26 cellular contexts compared by ENCODE assay signal in the genomic region with DNA sequence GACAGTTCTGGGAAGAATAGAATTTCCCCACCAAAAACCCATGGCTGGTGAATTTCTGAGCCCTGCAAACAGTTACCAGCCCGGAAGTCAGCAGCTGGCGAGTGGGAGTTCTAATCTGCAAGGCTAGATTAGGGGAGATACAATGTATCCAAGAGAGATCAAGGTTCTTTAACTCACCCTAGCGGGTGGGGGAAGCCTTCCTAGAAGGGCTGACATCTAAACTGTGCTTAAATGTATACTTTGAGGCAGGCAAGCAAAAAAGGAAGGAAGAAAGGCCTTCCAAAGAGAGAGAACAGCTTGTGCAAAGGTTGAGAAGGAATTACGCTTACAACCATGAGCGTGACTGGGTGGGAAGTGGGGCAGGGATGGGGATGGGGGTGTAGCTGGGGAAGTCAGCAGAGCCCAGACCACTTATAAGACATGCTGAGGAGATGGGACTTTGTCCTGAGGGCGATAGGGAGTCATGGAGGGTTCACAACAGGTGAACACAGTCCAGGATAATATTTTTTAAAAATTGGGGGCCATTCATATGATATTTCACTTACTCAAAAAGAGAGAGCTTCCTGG. TPM values are rescaled to one million over a fixed set of nuclear protein-coding genes. Genes with fewer than 3 reads are reported as not detected.
DNase-seq lines count a peak whose midpoint lies in the region; ATAC-seq, FAIRE-seq and TF ChIP-seq lines count a peak whose summit lies in the region.
"Had no signal": no experiment of that assay in that cellular context is flagged by ENCODE, and none has a peak within 500 bp of the region (broad histone marks: within the 10 kb centered on the region; RNA-seq: fewer than 3 reads in every experiment).

No MANE protein-coding gene starts in this region.

- H3K79me2 ChIP-seq in K562 (ENCODE audit: control insufficient read depth, insufficient read depth, low read length) (no peaks in the 10 kb centered on the region), osteoblast (ENCODE audit: insufficient read depth, low read length) (no peaks in the 10 kb centered on the region)

- ATAC-seq in K562 = peak; percentile 71
- ATAC-seq: activated CD8-positive, alpha-beta T cell treated with anti-CD3 and anti-CD28 coated beads, Interleukin-2, amount 10 ng/mL, durations not matched to agents 7 days and 5 days had no signal

- CTCF ChIA-PET in K562 (lab: Yijun Ruan, JAX; ENCODE audit: low intra/inter-chr PET ratio) = no interaction called here

- TF ChIP-seq EP300 in K562 (IDR thresholded peaks at IDR 0.05; ENCODE audit: low read length) = peak; percentile 75; the same call in 1 of the 2 replicates

- H3K9me3 ChIP-seq in K562 (replicated peaks; ENCODE audit: control insufficient read depth, insufficient read depth, low read depth, low read length) (no peaks in the 10 kb centered on the region), osteoblast (ENCODE audit: low read depth, low read length) (no peaks in the 10 kb centered on the region), small intestine (ENCODE audit: control insufficient read depth, low read depth) (no peaks in the 10 kb centered on the region)
- H3K9me3 ChIP-seq: prostate gland, sigmoid colon, upper lobe of left lung had no signal

- H3K27me3 ChIP-seq in K562 (ENCODE audit: control insufficient read depth in 2 of 2, insufficient read depth in 2 of 2, low read length in 2 of 2) (no peaks in the 10 kb centered on the region), osteoblast (ENCODE audit: insufficient read depth, low read length) (no peaks in the 10 kb centered on the region), small intestine (ENCODE audit: control insufficient read depth in 2 of 2, insufficient read depth in 2 of 2, low read length in 2 of 2) (peaks cover 0 to 6% of the 10 kb centered on the region in 2 donors)

- intact Hi-C loops in K562 (cut with micrococcal nuclease) = no loop called here

- H4K20me1 ChIP-seq in K562 (replicated peaks; ENCODE audit: control insufficient read depth, insufficient read depth, low read length) (no peaks in the 10 kb centered on the region), osteoblast (ENCODE audit: insufficient read depth, low read length) (no peaks in the 10 kb centered on the region)

- peak overlapping the region; percentile 57 for H2AFZ ChIP-seq in K562 (ENCODE audit: low read depth, low read length)
- no peak overlapping the region for H2AFZ ChIP-seq in osteoblast (ENCODE audit: low read length)

- H3K4me2 ChIP-seq in K562 (ENCODE audit: insufficient read depth, low read length) (peak overlapping the region; percentile 20), osteoblast (ENCODE audit: insufficient read depth, low read length) (peak overlapping the region; percentile 62)

- H3K4me3 ChIP-seq in K562 = no peak overlapping the region
- no peak overlapping the region for H3K4me3 ChIP-seq in osteoblast (ENCODE audit: insufficient read depth, low read length)
- H3K4me3 ChIP-seq in small intestine (ENCODE audit: low read depth in 1 of 2, low read length in 2 of 2) = no peak overlapping the region
- H3K4me3 ChIP-seq: prostate gland, sigmoid colon, upper lobe of left lung had no signal

- BruUV-seq in K562 (replicated peaks; lab: Mats Ljungman, UMichigan) = TSS peak; percentile 97

- TF ChIP-seq RAD21 in K562 (CRISPR knock-in tag; conservative IDR thresholded peaks at IDR 0.05 in 1 of 2, IDR thresholded peaks at IDR 0.05 in 1 of 2) = no peak

- DNase-seq in DMS 273 (lab: John Stamatoyannopoulos, UW; ENCODE audit: unreplicated experiment) (peak; percentile 28), DMS 273 treated with DMSO at 0.1 percent for 48 hours (lab: John Stamatoyannopoulos, UW) (no peak), RPMI7951 (ENCODE audit: low read depth) (peak; percentile 17), K562 (ENCODE audit: extremely low read depth in 1 of 4, low spot score in 3 of 4) (peak; percentile 51 to 77 (median 66)), osteoblast (ENCODE audit: insufficient read length, low spot score, missing footprints) (peak; percentile 64), small intestine (no peak), T1000 (lab: John Stamatoyannopoulos, UW) (no peak), HTR-8/SVneo (ENCODE audit: insufficient read length, low spot score) (no peak)
- DNase-seq: activated CD4-positive, alpha-beta T cell treated with anti-CD3 and anti-CD28 coated beads for 1 hour; AML-193; CD4-positive, alpha-beta memory T cell; DMS153; endodermal cell; GF-D8; NCI-H1092; NCI-H2029; NCI-H2227 treated with DMSO at 0.1 percent for 48 hours; sigmoid colon; T-helper 9 cell; upper lobe of left lung had no signal

- H3K9me1 ChIP-seq in K562 (ENCODE audit: control insufficient read depth, insufficient read depth, low read length) = peaks cover 4% of the 10 kb centered on the region

- TF ChIP-seq CTCF in K562 (IDR thresholded peaks at IDR 0.05 in 2 of 3, conservative IDR thresholded peaks at IDR 0.05 in 1 of 3; ENCODE audit: insufficient read depth in 2 of 3, low read depth in 1 of 3, low read length in 3 of 3) (no peak), osteoblast (IDR thresholded peaks at IDR 0.05; ENCODE audit: extremely low read depth, low read depth, low read length) (no peak)

- TF ChIP-seq POLR2A in K562 (conservative IDR thresholded peaks at IDR 0.05) = peak; percentile 93

- in situ Hi-C loops in K562 (cut with MboI) = no loop called here

- peak overlapping the region; percentile 81 for H3K27ac ChIP-seq in K562 (ENCODE audit: extremely low read depth, low read depth, low read length)
- peak overlapping the region; percentile 78 for H3K27ac ChIP-seq in osteoblast (ENCODE audit: low read depth, low read length)
- no peak overlapping the region for H3K27ac ChIP-seq in small intestine (ENCODE audit: low read depth in 1 of 2, low read length in 1 of 2)
- H3K27ac ChIP-seq: 22Rv1, prostate gland, sigmoid colon, upper lobe of left lung had no signal

- H3K9ac ChIP-seq in K562 (ENCODE audit: insufficient read depth in 1 of 2, low read depth in 2 of 2, low read length in 2 of 2) = peak overlapping the region; percentile 41 to 53; a peak in 3 of 4 replicates

- H3K4me1 ChIP-seq in K562 (replicated peaks in 1 of 2; ENCODE audit: control insufficient read depth in 2 of 2, insufficient read depth in 2 of 2, low read length in 2 of 2) (peaks cover 23 to 35% of the 10 kb centered on the region in 2 experiments), osteoblast (ENCODE audit: insufficient read depth, low read length) (peaks cover 19% of the 10 kb centered on the region), small intestine (ENCODE audit: control insufficient read depth in 2 of 2, insufficient read depth in 1 of 2, low read depth in 1 of 2, low read length in 1 of 2) (no peaks in the 10 kb centered on the region)
- H3K4me1 ChIP-seq: prostate gland had no signal

- 9% methylated on average over 6 of the region's 6 CpGs for WGBS in K562 (ENCODE audit: insufficient coverage, low coverage, missing lambda C conversion rate)
- WGBS in small intestine, 3 donors = 41 to 42% (median 41%) methylated on average over 6 of the region's 6 CpGs

- H3K36me3 ChIP-seq in K562 (ENCODE audit: control insufficient read depth, insufficient read depth, low read length) (no peaks in the 10 kb centered on the region), osteoblast (ENCODE audit: insufficient read depth, low read length) (no peaks in the 10 kb centered on the region), small intestine (ENCODE audit: control insufficient read depth in 2 of 2, insufficient read depth in 2 of 2, low read length in 2 of 2) (no peaks in the 10 kb centered on the region)
- H3K36me3 ChIP-seq: prostate gland, sigmoid colon, upper lobe of left lung had no signal

- FAIRE-seq in K562 (lab: Jason Lieb, UNC) (no peak), small intestine (lab: Jason Lieb, UNC) (no peak), HTR-8/SVneo (lab: Jason Lieb, UNC) (no peak)

- POLR2A ChIA-PET in K562 (lab: Yijun Ruan, JAX) = interaction anchor here (0.8 to 1.4 kb wide), 3 partner anchors 8 to 12 kb away, joined by 3 to 5 read pairs (median 4); no protein-coding TSS in a partner anchor

TF ChIP-seq in K562, 482 proteins besides CTCF, POLR2A, EP300 and RAD21 (continues in another document):
- TF ChIP-seq BHLHE40 (IDR thresholded peaks at IDR 0.05; ENCODE audit: low read length) (peak; percentile 28; the same call in 1 of the 2 replicates), MEF2A (IDR thresholded peaks at IDR 0.05; ENCODE audit: control insufficient read depth, low read depth, low read length) (no peak)
- TF ChIP-seq, protein P1, sequence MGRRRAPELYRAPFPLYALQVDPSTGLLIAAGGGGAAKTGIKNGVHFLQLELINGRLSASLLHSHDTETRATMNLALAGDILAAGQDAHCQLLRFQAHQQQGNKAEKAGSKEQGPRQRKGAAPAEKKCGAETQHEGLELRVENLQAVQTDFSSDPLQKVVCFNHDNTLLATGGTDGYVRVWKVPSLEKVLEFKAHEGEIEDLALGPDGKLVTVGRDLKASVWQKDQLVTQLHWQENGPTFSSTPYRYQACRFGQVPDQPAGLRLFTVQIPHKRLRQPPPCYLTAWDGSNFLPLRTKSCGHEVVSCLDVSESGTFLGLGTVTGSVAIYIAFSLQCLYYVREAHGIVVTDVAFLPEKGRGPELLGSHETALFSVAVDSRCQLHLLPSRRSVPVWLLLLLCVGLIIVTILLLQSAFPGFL (CRISPR knock-in tag; IDR thresholded peaks at IDR 0.05) = no peak

RNA-seq across cellular contexts. Expression of a gene that starts 20.8 kb away (rescaled TPM):
- total RNA-seq in RPMI7951 (2014; rRNA removed; shearing (Covaris generic)) = not detected in 2 replicates
- not detected in 2 replicates for total RNA-seq in K562 (2011; cell fraction: chromatin; rRNA removed; ENCODE audit: low replicate concordance)
- not detected in 2 replicates for total RNA-seq in K562 (2011; cell fraction: nucleolus; rRNA removed)
- total RNA-seq in K562 (2011; cell fraction: nucleoplasm; rRNA removed) = not detected in 2 replicates
- not detected in 2 replicates for total RNA-seq in K562 (2014; rRNA removed)
- total RNA-seq in K562 (2014; rRNA removed; fragmentation: Illumina TruSeq; extraction: Trizol) = not detected in 2 replicates
- total RNA-seq in K562 (2015; rRNA removed; fragmentation: Illumina TruSeq; extraction: Trizol) = not detected in 2 replicates
- not detected in 2 replicates for total RNA-seq in K562 (2021)
- not detected in 2 replicates for polyA plus RNA-seq in K562 (2011; rRNA removed)
- polyA plus RNA-seq in K562 (2011; cell fraction: cytosol; rRNA removed) = not detected in 2 replicates
- not detected in 2 replicates for polyA plus RNA-seq in K562 (2011; cell fraction: nucleus; rRNA removed)
- polyA plus RNA-seq in K562 (2012) = not detected in 2 replicates
- polyA plus RNA-seq in K562 (2014; fragmentation: Illumina TruSeq; extraction: Trizol) = not detected in 2 replicates
- polyA plus RNA-seq in K562 (2014; fragmentation: Nextera tagmentation; extraction: Ambion mirVana) = not detected
- polyA plus RNA-seq in K562 (2014; rRNA removed) = not detected in 2 replicates
- polyA minus RNA-seq in K562 (2011; rRNA and poly(A)+ RNA removed) = not detected in 2 replicates
- polyA minus RNA-seq in K562 (2011; cell fraction: cytosol; rRNA and poly(A)+ RNA removed) = not detected in 2 replicates
- not detected in 2 replicates for polyA minus RNA-seq in K562 (2011; cell fraction: nucleus; rRNA and poly(A)+ RNA removed)
- total RNA-seq in osteoblast = not detected in 2 replicates
- polyA plus RNA-seq in small intestine = not detected
- total RNA-seq: activated CD8-positive, alpha-beta T cell treated with anti-CD3 and anti-CD28 coated beads, Interleukin-2, amount 10 ng/mL, durations not matched to agents 7 days and 5 days; CD4-positive, alpha-beta memory T cell; endodermal cell; liver; mononuclear cell; sigmoid colon; upper lobe of left lung had no signal
- polyA plus RNA-seq: CD4-positive, alpha-beta memory T cell; keratinocyte; liver; sigmoid colon had no signal

Comparison
In these comparisons a context has a peak if more than half of its experiments do, and no peak if none do; other contexts are left out.
1. DNase-seq: peak in DMS 273 (single experiment), RPMI7951 (single experiment), K562 (4 of 4) and osteoblast (single experiment); none in DMS 273 treated with DMSO at 0.1 percent for 48 hours (single experiment), small intestine (single experiment), T1000 (single experiment) and HTR-8/SVneo (single experiment).
2. H3K27ac ChIP-seq: peak in K562 (single experiment) and osteoblast (single experiment); none in small intestine (0 of 2).